ENCODE assay signal across 20 cellular contexts in the genomic region with DNA sequence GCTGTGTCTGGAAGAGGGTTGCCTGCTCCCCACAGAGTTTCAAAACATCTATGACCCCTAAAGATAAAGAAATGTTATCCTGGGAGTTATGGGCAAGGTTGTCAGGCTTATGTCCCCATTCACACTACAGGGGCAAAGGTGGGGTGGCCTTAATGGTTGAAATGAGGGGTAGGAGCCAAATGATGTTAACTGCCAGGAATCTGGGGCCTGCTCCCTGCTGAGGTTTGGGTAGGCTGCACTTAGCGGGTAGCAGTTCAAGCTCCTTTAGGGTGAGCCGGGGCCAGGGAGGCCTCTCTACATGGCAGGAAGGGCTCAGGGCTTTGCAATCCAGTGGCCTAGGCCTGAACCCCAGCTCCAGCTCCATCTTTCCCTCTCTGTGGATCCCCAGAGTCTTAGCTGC. TPM values are rescaled to one million over a fixed set of nuclear protein-coding genes. Genes with fewer than 3 reads are reported as not detected.
"Had no signal": no experiment of that assay in that cellular context is flagged by ENCODE, and none has a peak within 500 bp of the region (broad histone marks: within the 10 kb centered on the region; RNA-seq: fewer than 3 reads in every experiment).

No MANE protein-coding gene starts in this region.

- H3K36me3 Mint-ChIP-seq: memory B cell; naive thymus-derived CD8-positive, alpha-beta T cell had no signal

- DNase-seq: activated CD4-positive, alpha-beta T cell treated with anti-CD3 and anti-CD28 coated beads, Interleukin-2, amount 50 U/mL, for 1 hour; activated CD4-positive, CD25-positive, alpha-beta regulatory T cell treated with anti-CD3 and anti-CD28 coated beads, Interleukin-2, amount 50 U/mL, for 72 hours; activated naive CD4-positive, alpha-beta T cell treated with anti-CD3 and anti-CD28 coated beads for 36 hours; colonic mucosa; erythroblast; foreskin melanocyte; nucleus accumbens; SJCRH30; small intestine; stimulated activated CD4-positive, alpha-beta T cell treated with anti-CD3 and anti-CD28 coated beads, Interleukin-15, amount 100 ng/mL, for 24 hours; stimulated activated CD4-positive, alpha-beta T cell treated with anti-CD3 and anti-CD28 coated beads, Interleukin-2, amount 100 ng/mL, for 48 hours; trophoblast cell had no signal

- H3K27ac Mint-ChIP-seq: activated naive CD4-positive, alpha-beta T cell treated with anti-CD3 and anti-CD28 coated beads for 36 hours; activated T-helper 17 cell treated with anti-CD3 and anti-CD28 coated beads, Interleukin-2, amount 50 U/mL, for 72 hours; memory B cell; naive thymus-derived CD8-positive, alpha-beta T cell; progenitor cell of endocrine pancreas; stimulated activated naive CD8-positive, alpha-beta T cell treated with anti-CD3 and anti-CD28 coated beads, Interleukin-15, Interleukin-2, amounts not matched to agents 100 ng/mL and 50 ng/mL, for 24 hours had no signal

- H3K9me3 Mint-ChIP-seq: activated naive CD4-positive, alpha-beta T cell treated with anti-CD3 and anti-CD28 coated beads for 36 hours; activated T-helper 17 cell treated with anti-CD3 and anti-CD28 coated beads, Interleukin-2, amount 50 U/mL, for 72 hours; central memory CD8-positive, alpha-beta T cell; memory B cell; naive thymus-derived CD8-positive, alpha-beta T cell; stimulated activated naive CD8-positive, alpha-beta T cell treated with anti-CD3 and anti-CD28 coated beads, Interleukin-15, Interleukin-2, amounts not matched to agents 100 ng/mL and 50 ng/mL, for 24 hours had no signal

- H3K4me3 Mint-ChIP-seq: activated naive CD4-positive, alpha-beta T cell treated with anti-CD3 and anti-CD28 coated beads for 36 hours; activated T-helper 17 cell treated with anti-CD3 and anti-CD28 coated beads, Interleukin-2, amount 50 U/mL, for 72 hours; central memory CD8-positive, alpha-beta T cell; memory B cell; stimulated activated naive CD8-positive, alpha-beta T cell treated with anti-CD3 and anti-CD28 coated beads, Interleukin-15, Interleukin-2, amounts not matched to agents 100 ng/mL and 50 ng/mL, for 24 hours had no signal

- ATAC-seq: activated T-helper 17 cell treated with anti-CD3 and anti-CD28 coated beads, Interleukin-2, amount 50 U/mL, for 72 hours; naive thymus-derived CD8-positive, alpha-beta T cell had no signal

RNA-seq across cellular contexts. Expression of a gene that starts 3.0 kb away (rescaled TPM):
- total RNA-seq: kidney epithelial cell; SJCRH30; T-helper 1 cell treated with Interleukin-12 subunit alpha and Interleukin-12 subunit beta and Interleukin-4 antibody, amounts not matched to agents 30 ng/mL and 1 ng/mL, for 36 hours had no signal
